In genomic region chr2:145836986-145837385, GRCh38 we compare ENCODE assay signal across 20 cellular contexts.
DNase-seq lines count a peak whose midpoint lies in the region; ATAC-seq, FAIRE-seq and TF ChIP-seq lines count a peak whose summit lies in the region.
"Had no signal": no experiment of that assay in that cellular context is flagged by ENCODE, and none has a peak within 500 bp of the region (broad histone marks: within the 10 kb centered on the region; RNA-seq: fewer than 3 reads in every experiment).

No MANE protein-coding gene starts in this region.

- H3K27me3 ChIP-seq in IMR-90 (ENCODE audit: control insufficient read depth, insufficient read depth, low read length) (no peaks in the 10 kb centered on the region), K562 (ENCODE audit: control insufficient read depth in 2 of 2, insufficient read depth in 2 of 2, low read length in 2 of 2) (no peaks in the 10 kb centered on the region)
- H3K27me3 ChIP-seq: BLaER1 treated with 17β-estradiol and CSF1 and Interleukin-3, amounts not matched to agents 10 nM and 100 nM had no signal

- H3K36me3 ChIP-seq in IMR-90 (ENCODE audit: control insufficient read depth, insufficient read depth, low read length) (no peaks in the 10 kb centered on the region), K562 (ENCODE audit: control insufficient read depth, insufficient read depth, low read length) (no peaks in the 10 kb centered on the region)
- H3K36me3 ChIP-seq: BLaER1 treated with 17β-estradiol and CSF1 and Interleukin-3, amounts not matched to agents 10 nM and 100 nM had no signal

- no peak overlapping the region for H3K23ac ChIP-seq in IMR-90 (ENCODE audit: low read depth, low read length)

- no peak overlapping the region for H3K56ac ChIP-seq in IMR-90 (ENCODE audit: extremely low read depth, insufficient read depth, low read length)

- in situ Hi-C loops in IMR-90 (cut with MboI; ENCODE audit: low sequenced_read_pairs), result no loop called here
- in situ Hi-C loops in K562 (cut with MboI), result no loop called here

- H3K4me1 ChIP-seq in A549 (no peaks in the 10 kb centered on the region), IMR-90 (ENCODE audit: control insufficient read depth, insufficient read depth, low read length) (no peaks in the 10 kb centered on the region), K562 (replicated peaks in 1 of 2; ENCODE audit: control insufficient read depth in 2 of 2, insufficient read depth in 2 of 2, low read length in 2 of 2) (no peaks in the 10 kb centered on the region)
- H3K4me1 ChIP-seq: BLaER1 treated with 17β-estradiol and CSF1 and Interleukin-3, amounts not matched to agents 10 nM and 100 nM; Caco-2 had no signal

- no peak for TF ChIP-seq POLR2A in A549 (IDR thresholded peaks at IDR 0.05; ENCODE audit: low read length)
- no peak for TF ChIP-seq POLR2A in IMR-90 (IDR thresholded peaks at IDR 0.05; ENCODE audit: low read depth, low read length)
- no peak for TF ChIP-seq POLR2A in K562 (conservative IDR thresholded peaks at IDR 0.05)

- no peak overlapping the region for H3K14ac ChIP-seq in IMR-90 (replicated peaks; ENCODE audit: low read depth, low read length)

- H3K27ac ChIP-seq in A549 (no peak overlapping the region), IMR-90 (ENCODE audit: insufficient read depth, low read length) (no peak overlapping the region), K562 (ENCODE audit: extremely low read depth, low read depth, low read length) (no peak overlapping the region)
- H3K27ac ChIP-seq: BLaER1 treated with 17β-estradiol and CSF1 and Interleukin-3, amounts not matched to agents 10 nM and 100 nM; C4-2B had no signal

- H3K4me3 ChIP-seq in A549 (no peak overlapping the region), IMR-90 (ENCODE audit: insufficient read depth, low read depth, low read length) (no peak overlapping the region), K562 (no peak overlapping the region)
- H3K4me3 ChIP-seq: BLaER1 treated with 17β-estradiol and CSF1 and Interleukin-3, amounts not matched to agents 10 nM and 100 nM had no signal

- H4K5ac ChIP-seq in IMR-90 (ENCODE audit: low read depth, low read length), result no peak overlapping the region

- H3K4me2 ChIP-seq in A549 (no peak overlapping the region), IMR-90 (ENCODE audit: low read depth, low read length) (no peak overlapping the region), K562 (ENCODE audit: insufficient read depth, low read length) (no peak overlapping the region)
- H3K4me2 ChIP-seq: BLaER1 treated with 17β-estradiol and CSF1 and Interleukin-3, amounts not matched to agents 10 nM and 100 nM had no signal

- no peak overlapping the region for H2BK15ac ChIP-seq in IMR-90 (ENCODE audit: low read depth, low read length)

- intact Hi-C loops in IMR-90 (cut with micrococcal nuclease) (no loop called here), K562 (cut with micrococcal nuclease) (no loop called here)

- TF ChIP-seq CTCF in A549 (IDR thresholded peaks at IDR 0.05) (no peak), IMR-90 (conservative IDR thresholded peaks at IDR 0.05; ENCODE audit: low read depth, low read length) (no peak), K562 (IDR thresholded peaks at IDR 0.05 in 2 of 3, conservative IDR thresholded peaks at IDR 0.05 in 1 of 3; ENCODE audit: insufficient read depth in 2 of 3, low read depth in 1 of 3, low read length in 3 of 3) (no peak)

- ATAC-seq in A549, result no peak
- ATAC-seq in IMR-90 (ENCODE audit: low read depth), result no peak
- ATAC-seq in K562, result no peak
- ATAC-seq: CD8-positive, alpha-beta T cell had no signal

- H3K9ac ChIP-seq in IMR-90 (ENCODE audit: low read depth, low read length), result no peak overlapping the region
- no peak overlapping the region for H3K9ac ChIP-seq in K562 (ENCODE audit: insufficient read depth in 1 of 2, low read depth in 2 of 2, low read length in 2 of 2)
- H3K9ac ChIP-seq: BLaER1 treated with 17β-estradiol and CSF1 and Interleukin-3, amounts not matched to agents 10 nM and 100 nM had no signal

- H2AK9ac ChIP-seq in IMR-90 (replicated peaks; ENCODE audit: low read depth, low read length, poor library complexity), result no peak overlapping the region

- H4K8ac ChIP-seq in IMR-90 (ENCODE audit: low read depth in 2 of 2, low read length in 2 of 2), result no peak overlapping the region

- dilution Hi-C loops in IMR-90 (cut with HindIII; ENCODE audit: low sequenced_read_pairs, unreplicated experiment), result no loop called here

- no peak for DNase-seq in A549 (ENCODE audit: low read depth in 1 of 2, low spot score in 1 of 2)
- no peak for DNase-seq in IMR-90
- no peak for DNase-seq in K562 (ENCODE audit: extremely low read depth in 1 of 4, low spot score in 3 of 4)
- no peak for DNase-seq in urothelium cell line (ENCODE audit: low spot score)
- no peak for DNase-seq in cerebellar cortex (ENCODE audit: low spot score)
- DNase-seq: 8988T; AML-193; Caco-2; Calu3; CD4-positive, alpha-beta T cell; CD8-positive, alpha-beta T cell; DMS79 treated with DMSO at 0.1 percent for 48 hours; GF-D8 had no signal

- no peak overlapping the region for H2BK20ac ChIP-seq in IMR-90 (ENCODE audit: low read depth, low read length)

- H4K20me1 ChIP-seq in IMR-90 (ENCODE audit: insufficient read depth, low read length), result no peaks in the 10 kb centered on the region
- no peaks in the 10 kb centered on the region for H4K20me1 ChIP-seq in K562 (replicated peaks; ENCODE audit: control insufficient read depth, insufficient read depth, low read length)
- H4K20me1 ChIP-seq: BLaER1 treated with 17β-estradiol and CSF1 and Interleukin-3, amounts not matched to agents 10 nM and 100 nM had no signal

- FAIRE-seq in A549 (lab: Jason Lieb, UNC), result no peak
- FAIRE-seq in K562 (lab: Jason Lieb, UNC), result no peak
- FAIRE-seq in urothelium cell line (lab: Jason Lieb, UNC), result no peak
- FAIRE-seq: A204.1, D721Med, G401.6, GM12891, GM19239 had no signal

- no peaks in the 10 kb centered on the region for H3K9me1 ChIP-seq in IMR-90 (ENCODE audit: insufficient read depth, low read length)
- H3K9me1 ChIP-seq in K562 (ENCODE audit: control insufficient read depth, insufficient read depth, low read length), result no peaks in the 10 kb centered on the region

- H2AK5ac ChIP-seq in IMR-90 (ENCODE audit: low read depth, low read length), result no peak overlapping the region

- no peaks in the 10 kb centered on the region for H3K79me1 ChIP-seq in IMR-90 (ENCODE audit: low read depth in 1 of 2, low read length in 2 of 2)

- H2BK120ac ChIP-seq in IMR-90 (ENCODE audit: low read depth, low read length), result no peak overlapping the region

- WGBS in A549 (ENCODE audit: missing lambda C conversion rate), result 42% methylated on average over 3 of the region's 3 CpGs
- no CpG with 5 or more reads among the region's 3 CpGs for whole genome bisulfite sequencing in IMR-90 (ENCODE audit: extremely low coverage in 2 of 2, insufficient read length in 1 of 2), 2 experiments
- 43% methylated on average over 3 of the region's 3 CpGs for WGBS in K562 (ENCODE audit: insufficient coverage, low coverage, missing lambda C conversion rate)

- BruUV-seq in IMR-90 (replicated peaks; lab: Mats Ljungman, UMichigan) (no TSS peak), K562 (replicated peaks; lab: Mats Ljungman, UMichigan) (no TSS peak)

- no peak overlapping the region for H2AFZ ChIP-seq in IMR-90 (replicated peaks; ENCODE audit: low read length, poor library complexity)
- no peak overlapping the region for H2AFZ ChIP-seq in K562 (ENCODE audit: low read depth, low read length)

- no peak overlapping the region for H4K91ac ChIP-seq in IMR-90 (ENCODE audit: insufficient read depth, low read depth, low read length)

- H3K9me3 ChIP-seq in A549 (no peaks in the 10 kb centered on the region), IMR-90 (ENCODE audit: control insufficient read depth, insufficient read depth, low read length) (no peaks in the 10 kb centered on the region), K562 (replicated peaks; ENCODE audit: control insufficient read depth, insufficient read depth, low read depth, low read length) (no peaks in the 10 kb centered on the region; the same call in 1 of the 2 replicates)
- H3K9me3 ChIP-seq: BLaER1 treated with 17β-estradiol and CSF1 and Interleukin-3, amounts not matched to agents 10 nM and 100 nM; Caco-2 had no signal

- no peak overlapping the region for H2BK5ac ChIP-seq in IMR-90 (ENCODE audit: low read depth, low read length, poor library complexity, severe bottlenecking)

- H3K18ac ChIP-seq in IMR-90 (ENCODE audit: low read depth, low read length), result no peak overlapping the region

- TF ChIP-seq RAD21 in A549 (conservative IDR thresholded peaks at IDR 0.05 in 1 of 2, IDR thresholded peaks at IDR 0.05 in 1 of 2) (no peak), IMR-90 (IDR thresholded peaks at IDR 0.05; ENCODE audit: low read length) (no peak), K562 (CRISPR knock-in tag; conservative IDR thresholded peaks at IDR 0.05 in 1 of 2, IDR thresholded peaks at IDR 0.05 in 1 of 2) (no peak)

- no peak overlapping the region for H3K4ac ChIP-seq in IMR-90 (ENCODE audit: low read depth, low read length)

- TF ChIP-seq EP300 in A549 (IDR thresholded peaks at IDR 0.05) (no peak), K562 (IDR thresholded peaks at IDR 0.05; ENCODE audit: low read length) (no peak)

- CTCF ChIA-PET in A549 (lab: Yijun Ruan, JAX) (no interaction called here), IMR-90 (lab: Yijun Ruan, JAX) (no interaction called here), K562 (lab: Yijun Ruan, JAX; ENCODE audit: low intra/inter-chr PET ratio) (no interaction called here)

- POLR2A ChIA-PET in A549 (lab: Yijun Ruan, JAX), result no interaction called here
- POLR2A ChIA-PET in IMR-90 (lab: Charles Lee; ENCODE audit: unreplicated experiment), result no interaction called here
- POLR2A ChIA-PET in K562 (lab: Yijun Ruan, JAX), result no interaction called here

- H3K79me2 ChIP-seq in K562 (ENCODE audit: control insufficient read depth, insufficient read depth, low read length), result no peaks in the 10 kb centered on the region

TF ChIP-seq in A549, 52 proteins besides CTCF, POLR2A, EP300 and RAD21 (continues in another document):
- peak; percentile 56 for TF ChIP-seq MAFK (IDR thresholded peaks at IDR 0.05; ENCODE audit: partially characterized antibody)

TF ChIP-seq in IMR-90, 13 proteins besides CTCF, POLR2A, EP300 and RAD21:
- TF ChIP-seq NFE2L2 (IDR thresholded peaks at IDR 0.05; ENCODE audit: low read depth, low read length), result no peak
- TF ChIP-seq MAZ (IDR thresholded peaks at IDR 0.05; ENCODE audit: borderline replicate concordance, low read depth, low read length), result no peak
- TF ChIP-seq MAFK (IDR thresholded peaks at IDR 0.05; ENCODE audit: low read depth, low read length), result peak; percentile 57; the same call in 1 of the 2 replicates

TF ChIP-seq in K562, 482 proteins besides CTCF, POLR2A, EP300 and RAD21 (continues in another document):
- no peak for TF ChIP-seq MCM3 (IDR thresholded peaks at IDR 0.05)

Comparison
In these comparisons a context has a peak if more than half of its experiments do, and no peak if none do; other contexts are left out.
1. Of the 35 proteins assayed by ChIP-seq in both K562 and A549: peak only in K562: none; only in A549: none; in both: MAFK; in neither: 34.